7 cellular contexts compared by ENCODE assay signal in genomic region chr7:68478326-68478725, GRCh38.
"Had no signal": no experiment of that assay in that cellular context is flagged by ENCODE, and none has a peak within 500 bp of the region (broad histone marks: within the 10 kb centered on the region; RNA-seq: fewer than 3 reads in every experiment).

No MANE protein-coding gene starts in this region.

- FAIRE-seq: HepG2, HTR-8/SVneo had no signal

- H3K4me1 Mint-ChIP-seq: IgD-negative memory B cell had no signal

- ATAC-seq: HepG2 had no signal

- H3K27ac ChIP-seq: HL-60 had no signal

- DNase-seq: IMR-90, KBM-7, KG1 had no signal

- H3K27me3 Mint-ChIP-seq: IgD-negative memory B cell had no signal

- H3K27ac Mint-ChIP-seq: IgD-negative memory B cell had no signal

- H3K4me3 Mint-ChIP-seq: IgD-negative memory B cell had no signal
